ENCODE assay signal across 29 cellular contexts in genomic region chr15:92232876-92233275, GRCh38.
"Had no signal": no experiment of that assay in that cellular context is flagged by ENCODE, and none has a peak within 500 bp of the region (broad histone marks: within the 10 kb centered on the region; RNA-seq: fewer than 3 reads in every experiment).

No MANE protein-coding gene starts in this region.

- DNase-seq: stimulated activated CD4-positive, alpha-beta T cell treated with anti-CD3 and anti-CD28 coated beads, Interleukin-2, amount 100 ng/mL, for 48 hours; stimulated activated CD4-positive, alpha-beta T cell treated with anti-CD3 and anti-CD28 coated beads, Interleukin-4, amount 100 ng/mL, for 1 hour; stimulated activated CD4-positive, alpha-beta T cell treated with anti-CD3 and anti-CD28 coated beads, Interleukin-4, amount 100 ng/mL, for 24 hours; stimulated activated CD4-positive, alpha-beta T cell treated with anti-CD3 and anti-CD28 coated beads, Interleukin-4, amount 100 ng/mL, for 4 hours; stimulated activated CD8-positive, alpha-beta memory T cell treated with anti-CD3 and anti-CD28 coated beads, Interleukin-4, amount 100 ng/mL, for 48 hours; stimulated activated naive B cell treated with anti-CD40 and anti-IgM and Interleukin-4, amounts not matched to agents 10 μg/mL and 1 μg/mL and 100 μg/mL, for 72 hours; stimulated activated naive CD4-positive, alpha-beta T cell; stimulated activated naive CD4-positive, alpha-beta T cell treated with Interleukin-2 at 50 U/mL for 16 hours; stimulated activated naive CD8-positive, alpha-beta T cell treated with anti-CD3 and anti-CD28 coated beads, Interleukin-15, amount 100 ng/mL, for 72 hours; stimulated activated naive CD8-positive, alpha-beta T cell treated with anti-CD3 and anti-CD28 coated beads, Interleukin-15, Interleukin-2, amounts not matched to agents 100 U/mL and 50 U/mL, for 24 hours; stomach; substantia nigra; testis; thyroid gland; tibial artery; transverse colon; trophoblast cell; upper lobe of left lung; upper lobe of right lung; uterus had no signal

- H3K9me3 ChIP-seq: suprapubic skin, testis, thyroid gland, tibial artery, upper lobe of right lung, uterus, vagina had no signal

- FAIRE-seq: urothelium cell line had no signal

- H3K4me1 ChIP-seq: stomach, suprapubic skin, testis, thyroid gland, tibial artery, tibial nerve, transverse colon, upper lobe of left lung, upper lobe of right lung, uterus, vagina had no signal

- H3K4me1 Mint-ChIP-seq: stimulated activated effector memory CD8-positive, alpha-beta T cell treated with anti-CD3 and anti-CD28 coated beads, Interleukin-12 subunit alpha, Interleukin-12 subunit beta, amount 100 ng/mL, for 72 hours; stimulated activated memory B cell treated with anti-CD40 and anti-IgM and Interleukin-4, amounts not matched to agents 10 μg/mL and 1 μg/mL and 100 μg/mL, for 72 hours; stimulated activated naive B cell treated with anti-CD40 and anti-IgM and Interleukin-4, amounts not matched to agents 10 μg/mL and 1 μg/mL and 100 μg/mL, for 72 hours; stimulated activated naive CD8-positive, alpha-beta T cell treated with anti-CD3 and anti-CD28 coated beads, Interleukin-15, amount 100 ng/mL, for 72 hours had no signal

- H3K27ac Mint-ChIP-seq: stimulated activated effector memory CD8-positive, alpha-beta T cell treated with anti-CD3 and anti-CD28 coated beads, Interleukin-12 subunit alpha, Interleukin-12 subunit beta, amount 100 ng/mL, for 72 hours; stimulated activated memory B cell treated with anti-CD40 and anti-IgM and Interleukin-4, amounts not matched to agents 10 μg/mL and 1 μg/mL and 100 μg/mL, for 72 hours; stimulated activated naive B cell treated with anti-CD40 and anti-IgM and Interleukin-4, amounts not matched to agents 10 μg/mL and 1 μg/mL and 100 μg/mL, for 72 hours; stimulated activated naive CD8-positive, alpha-beta T cell treated with anti-CD3 and anti-CD28 coated beads, Interleukin-15, amount 100 ng/mL, for 72 hours; stimulated activated naive CD8-positive, alpha-beta T cell treated with anti-CD3 and anti-CD28 coated beads, Interleukin-15, Interleukin-2, amounts not matched to agents 100 ng/mL and 50 ng/mL, for 24 hours; type B pancreatic cell had no signal

- H3K27me3 ChIP-seq: testis, thyroid gland, tibial artery, tibial nerve, transverse colon, upper lobe of left lung, uterus, vagina had no signal

- H3K36me3 ChIP-seq: stomach, suprapubic skin, thoracic aorta, thyroid gland, tibial artery, tibial nerve, transverse colon, upper lobe of left lung, upper lobe of right lung, uterus, vagina had no signal

- H3K36me3 Mint-ChIP-seq: stimulated activated effector memory CD8-positive, alpha-beta T cell treated with anti-CD3 and anti-CD28 coated beads, Interleukin-12 subunit alpha, Interleukin-12 subunit beta, amount 100 ng/mL, for 72 hours; stimulated activated memory B cell treated with anti-CD40 and anti-IgM and Interleukin-4, amounts not matched to agents 10 μg/mL and 1 μg/mL and 100 μg/mL, for 72 hours; stimulated activated naive B cell treated with anti-CD40 and anti-IgM and Interleukin-4, amounts not matched to agents 10 μg/mL and 1 μg/mL and 100 μg/mL, for 72 hours; type B pancreatic cell had no signal

- H3K4me3 Mint-ChIP-seq: stimulated activated effector memory CD8-positive, alpha-beta T cell treated with anti-CD3 and anti-CD28 coated beads, Interleukin-12 subunit alpha, Interleukin-12 subunit beta, amount 100 ng/mL, for 72 hours; stimulated activated memory B cell treated with anti-CD40 and anti-IgM and Interleukin-4, amounts not matched to agents 10 μg/mL and 1 μg/mL and 100 μg/mL, for 72 hours; stimulated activated naive B cell treated with anti-CD40 and anti-IgM and Interleukin-4, amounts not matched to agents 10 μg/mL and 1 μg/mL and 100 μg/mL, for 72 hours; stimulated activated naive CD8-positive, alpha-beta T cell treated with anti-CD3 and anti-CD28 coated beads, Interleukin-15, amount 100 ng/mL, for 72 hours; stimulated activated naive CD8-positive, alpha-beta T cell treated with anti-CD3 and anti-CD28 coated beads, Interleukin-15, Interleukin-2, amounts not matched to agents 100 ng/mL and 50 ng/mL, for 24 hours; type B pancreatic cell had no signal

- H3K27ac ChIP-seq: stomach, suprapubic skin, testis, thoracic aorta, thyroid gland, tibial artery, tibial nerve, transverse colon, upper lobe of left lung, upper lobe of right lung, uterus, vagina had no signal

- H3K4me3 ChIP-seq: stomach, suprapubic skin, testis, thoracic aorta, thyroid gland, tibial artery, tibial nerve, transverse colon, upper lobe of left lung, upper lobe of right lung, uterus, vagina had no signal

- ATAC-seq: stimulated activated effector memory CD8-positive, alpha-beta T cell treated with anti-CD3 and anti-CD28 coated beads, Interleukin-12 subunit alpha, Interleukin-12 subunit beta, amount 100 ng/mL, for 72 hours; stimulated activated memory B cell treated with anti-CD40 and anti-IgM and Interleukin-4, amounts not matched to agents 10 μg/mL and 1 μg/mL and 100 μg/mL, for 72 hours; stimulated activated naive B cell treated with anti-CD40 and anti-IgM and Interleukin-4, amounts not matched to agents 10 μg/mL and 1 μg/mL and 100 μg/mL, for 72 hours; stimulated activated naive CD8-positive, alpha-beta T cell treated with anti-CD3 and anti-CD28 coated beads, Interleukin-15, amount 100 ng/mL, for 72 hours; stimulated activated naive CD8-positive, alpha-beta T cell treated with anti-CD3 and anti-CD28 coated beads, Interleukin-15, Interleukin-2, amounts not matched to agents 100 U/mL and 50 U/mL, for 24 hours had no signal
